Comparison of ENCODE assay signal across 8 cellular contexts in the genomic region with DNA sequence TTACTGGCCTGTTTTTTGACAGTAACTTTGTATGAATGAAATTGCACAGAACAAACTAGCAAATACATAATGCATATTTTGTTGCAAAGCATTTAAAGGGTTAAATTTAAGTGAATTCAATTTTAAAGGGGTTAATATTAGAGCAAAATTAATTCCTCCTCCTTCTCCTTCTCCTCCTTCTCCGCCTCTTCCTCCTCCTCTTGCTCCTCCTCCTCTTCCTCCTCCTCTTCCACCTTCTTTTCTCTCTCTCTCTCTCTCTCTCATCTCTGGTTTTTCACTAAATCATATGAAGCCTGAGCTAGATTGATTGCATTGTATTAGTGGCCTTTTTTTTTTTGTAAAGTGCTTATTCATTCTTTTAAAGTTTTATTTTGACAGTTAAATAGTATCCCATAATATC.
"Had no signal": no experiment of that assay in that cellular context is flagged by ENCODE, and none has a peak within 500 bp of the region (broad histone marks: within the 10 kb centered on the region; RNA-seq: fewer than 3 reads in every experiment).

No MANE protein-coding gene starts in this region.

- H3K27ac ChIP-seq: GM23248, HL-60 had no signal

- H3K4me3 ChIP-seq: GM23248, HAP-1 had no signal

- H3K9ac ChIP-seq: GM23248 had no signal

- H3K9me3 ChIP-seq: HAP-1 had no signal

- ATAC-seq: HCT116 had no signal

- H3K36me3 ChIP-seq: HAP-1 had no signal

- DNase-seq: GM23248, GOT3, H7, IMR-90, KBM-7 had no signal
